1 cellular context compared by ENCODE assay signal in genomic region chr7:75920431-75921161, GRCh38.
TF ChIP-seq lines count a peak whose summit lies in the region.

No MANE protein-coding gene starts in this region.

TF ChIP-seq in GM23338, 12 proteins besides CTCF, POLR2A, EP300 and RAD21 (continued from another document):
- no peak for TF ChIP-seq ZNF462 (CRISPR knock-in tag; IDR thresholded peaks at IDR 0.05)
- TF ChIP-seq ZNF331 (CRISPR knock-in tag; IDR thresholded peaks at IDR 0.05; ENCODE audit: low read depth), result no peak
- no peak for TF ChIP-seq ETS1 (IDR thresholded peaks at IDR 0.05)
- TF ChIP-seq EZH2 (IDR thresholded peaks at IDR 0.05; ENCODE audit: low read depth, unreplicated experiment), result no peak
